ENCODE assay signal across 1 cellular context in the genomic region with DNA sequence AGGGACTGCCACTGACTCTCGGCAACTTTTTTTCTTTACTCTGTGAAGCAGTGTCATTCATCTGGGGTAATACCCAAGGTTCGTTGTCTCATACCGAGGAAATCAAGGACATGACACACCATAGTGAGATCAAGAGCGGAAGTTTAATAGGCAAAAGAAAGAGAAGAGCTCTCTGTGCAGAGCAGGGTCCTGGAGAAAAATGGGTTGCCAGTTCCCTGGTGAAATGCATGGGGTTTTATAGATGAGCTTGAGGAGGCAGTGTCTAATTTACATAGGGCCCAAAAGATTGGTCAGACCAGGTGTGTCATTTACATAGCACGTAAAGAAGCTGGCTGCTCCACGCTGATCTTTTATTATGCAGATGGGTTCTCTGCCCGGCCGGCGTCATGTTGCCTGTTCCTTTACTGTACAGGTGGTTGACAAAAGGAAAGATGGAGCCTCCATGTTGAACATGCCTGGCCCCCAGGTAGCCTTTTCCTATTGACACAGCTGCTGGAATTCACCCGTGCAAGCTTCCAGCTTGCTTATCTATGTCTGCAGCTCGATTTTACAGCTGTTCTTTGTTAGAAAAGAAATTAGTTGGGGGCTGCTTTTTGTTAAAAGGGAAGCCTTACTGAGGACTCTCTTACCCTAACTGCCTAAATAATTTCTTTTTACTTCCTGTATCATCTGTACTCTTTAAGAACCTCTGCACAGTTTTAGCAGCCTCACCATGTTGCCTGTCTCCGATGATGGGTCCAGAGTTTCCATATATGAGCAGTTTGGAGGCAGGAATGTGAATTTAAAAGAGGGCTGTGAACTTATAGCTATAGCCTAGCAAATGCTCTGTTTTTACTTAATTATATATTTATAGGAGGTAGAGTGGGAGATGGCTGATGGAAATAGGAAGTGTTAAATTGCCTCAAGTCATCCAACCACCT.
TF ChIP-seq lines count a peak whose summit lies in the region.

No MANE protein-coding gene starts in this region.

TF ChIP-seq in SK-N-SH, 30 proteins besides CTCF, POLR2A, EP300 and RAD21 (continued from another document):
- TF ChIP-seq, protein P1, sequence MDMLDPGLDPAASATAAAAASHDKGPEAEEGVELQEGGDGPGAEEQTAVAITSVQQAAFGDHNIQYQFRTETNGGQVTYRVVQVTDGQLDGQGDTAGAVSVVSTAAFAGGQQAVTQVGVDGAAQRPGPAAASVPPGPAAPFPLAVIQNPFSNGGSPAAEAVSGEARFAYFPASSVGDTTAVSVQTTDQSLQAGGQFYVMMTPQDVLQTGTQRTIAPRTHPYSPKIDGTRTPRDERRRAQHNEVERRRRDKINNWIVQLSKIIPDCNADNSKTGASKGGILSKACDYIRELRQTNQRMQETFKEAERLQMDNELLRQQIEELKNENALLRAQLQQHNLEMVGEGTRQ (IDR thresholded peaks at IDR 0.05; ENCODE audit: borderline replicate concordance, low read depth, low read length): no peak
- TF ChIP-seq FOXM1 (IDR thresholded peaks at IDR 0.05; ENCODE audit: low read depth) (no peak), POLR2AphosphoS5 (IDR thresholded peaks at IDR 0.05; ENCODE audit: low read depth, low read length) (no peak), CHD2 (IDR thresholded peaks at IDR 0.05; ENCODE audit: low read length, partially characterized antibody) (no peak), FOXJ3 (CRISPR knock-in tag; IDR thresholded peaks at IDR 0.05) (no peak), EZH2phosphoT487 (IDR thresholded peaks at IDR 0.05; ENCODE audit: borderline replicate concordance, low read depth) (no peak), RXRA (IDR thresholded peaks at IDR 0.05; ENCODE audit: borderline replicate concordance, low read depth) (no peak), GATA2 (CRISPR knock-in tag; IDR thresholded peaks at IDR 0.05) (no peak)
- TF ChIP-seq, protein P2, sequence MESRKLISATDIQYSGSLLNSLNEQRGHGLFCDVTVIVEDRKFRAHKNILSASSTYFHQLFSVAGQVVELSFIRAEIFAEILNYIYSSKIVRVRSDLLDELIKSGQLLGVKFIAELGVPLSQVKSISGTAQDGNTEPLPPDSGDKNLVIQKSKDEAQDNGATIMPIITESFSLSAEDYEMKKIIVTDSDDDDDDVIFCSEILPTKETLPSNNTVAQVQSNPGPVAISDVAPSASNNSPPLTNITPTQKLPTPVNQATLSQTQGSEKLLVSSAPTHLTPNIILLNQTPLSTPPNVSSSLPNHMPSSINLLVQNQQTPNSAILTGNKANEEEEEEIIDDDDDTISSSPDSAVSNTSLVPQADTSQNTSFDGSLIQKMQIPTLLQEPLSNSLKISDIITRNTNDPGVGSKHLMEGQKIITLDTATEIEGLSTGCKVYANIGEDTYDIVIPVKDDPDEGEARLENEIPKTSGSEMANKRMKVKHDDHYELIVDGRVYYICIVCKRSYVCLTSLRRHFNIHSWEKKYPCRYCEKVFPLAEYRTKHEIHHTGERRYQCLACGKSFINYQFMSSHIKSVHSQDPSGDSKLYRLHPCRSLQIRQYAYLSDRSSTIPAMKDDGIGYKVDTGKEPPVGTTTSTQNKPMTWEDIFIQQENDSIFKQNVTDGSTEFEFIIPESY (IDR thresholded peaks at IDR 0.05; ENCODE audit: borderline replicate concordance, low read depth): no peak
